In genomic region chr12:119876761-119877638, GRCh38 we compare ENCODE assay signal across 1 cellular context.
TF ChIP-seq lines count a peak whose summit lies in the region.

Gene CIT, minus strand, starts transcription at chr12:119877320. Its CDS starts 1,152 bp downstream, at chr12:119876168.

TF ChIP-seq in SK-N-SH, 30 proteins besides CTCF, POLR2A, EP300 and RAD21 (continued from another document):
- no peak for TF ChIP-seq ZBTB33 (IDR thresholded peaks at IDR 0.05; ENCODE audit: borderline replicate concordance, low read depth)
- no peak for TF ChIP-seq MEF2A (IDR thresholded peaks at IDR 0.05; ENCODE audit: borderline replicate concordance, low read depth)
- TF ChIP-seq FOXJ3 (CRISPR knock-in tag; IDR thresholded peaks at IDR 0.05) = no peak
- no peak for TF ChIP-seq NRF1 (IDR thresholded peaks at IDR 0.05; ENCODE audit: low read depth, low read length)
- 0 out of 2 replicates have a peak, but pooled peaks have one; percentile 18 for TF ChIP-seq TAF1 (IDR thresholded peaks at IDR 0.05; ENCODE audit: borderline replicate concordance, low read depth, low read length)
- TF ChIP-seq USF1 (IDR thresholded peaks at IDR 0.05; ENCODE audit: borderline replicate concordance, low read depth) = no peak
- peak; percentile 46 for TF ChIP-seq IRF3 (IDR thresholded peaks at IDR 0.05; ENCODE audit: low read depth, low read length)
- TF ChIP-seq GATA2 (CRISPR knock-in tag; IDR thresholded peaks at IDR 0.05) = no peak
- peak; percentile 74; the same call in 1 of the 2 replicates for TF ChIP-seq SIN3A (IDR thresholded peaks at IDR 0.05; ENCODE audit: borderline replicate concordance, low read depth, low read length)
- peak; percentile 9; the same call in 1 of the 2 replicates for TF ChIP-seq GABPA (IDR thresholded peaks at IDR 0.05; ENCODE audit: low read depth)
- no peak for TF ChIP-seq FOSL2 (IDR thresholded peaks at IDR 0.05; ENCODE audit: borderline replicate concordance, low read depth)
- TF ChIP-seq MAX (IDR thresholded peaks at IDR 0.05; ENCODE audit: low read depth) = 0 out of 2 replicates have a peak, but pooled peaks have one; percentile 69
- TF ChIP-seq SMC3 (IDR thresholded peaks at IDR 0.05; ENCODE audit: low read depth, low read length) = no peak
- TF ChIP-seq RXRA (IDR thresholded peaks at IDR 0.05; ENCODE audit: borderline replicate concordance, low read depth) = no peak
- TF ChIP-seq CHD2 (IDR thresholded peaks at IDR 0.05; ENCODE audit: low read length, partially characterized antibody) = peak; percentile 24
